Comparison of ENCODE assay signal across 1 cellular context in genomic region chr14:54219281-54220121, GRCh38.
TF ChIP-seq lines count a peak whose summit lies in the region.

No MANE protein-coding gene starts in this region.

TF ChIP-seq in SK-N-SH, 30 proteins besides CTCF, POLR2A, EP300 and RAD21 (continued from another document):
- TF ChIP-seq ZBTB33 (IDR thresholded peaks at IDR 0.05; ENCODE audit: borderline replicate concordance, low read depth), result no peak
- no peak for TF ChIP-seq YY1 (IDR thresholded peaks at IDR 0.05; ENCODE audit: low read depth)
- no peak for TF ChIP-seq CHD2 (IDR thresholded peaks at IDR 0.05; ENCODE audit: low read length, partially characterized antibody)
- TF ChIP-seq REST (IDR thresholded peaks at IDR 0.05; ENCODE audit: low read depth, low read length), result no peak
- TF ChIP-seq PBX3 (IDR thresholded peaks at IDR 0.05), result no peak
- no peak for TF ChIP-seq JUND (IDR thresholded peaks at IDR 0.05)
- TF ChIP-seq MXI1 (IDR thresholded peaks at IDR 0.05; ENCODE audit: low read depth, low read length), result no peak
- TF ChIP-seq SMC3 (IDR thresholded peaks at IDR 0.05; ENCODE audit: low read depth, low read length), result no peak
